ENCODE assay signal across 8 cellular contexts in the genomic region with DNA sequence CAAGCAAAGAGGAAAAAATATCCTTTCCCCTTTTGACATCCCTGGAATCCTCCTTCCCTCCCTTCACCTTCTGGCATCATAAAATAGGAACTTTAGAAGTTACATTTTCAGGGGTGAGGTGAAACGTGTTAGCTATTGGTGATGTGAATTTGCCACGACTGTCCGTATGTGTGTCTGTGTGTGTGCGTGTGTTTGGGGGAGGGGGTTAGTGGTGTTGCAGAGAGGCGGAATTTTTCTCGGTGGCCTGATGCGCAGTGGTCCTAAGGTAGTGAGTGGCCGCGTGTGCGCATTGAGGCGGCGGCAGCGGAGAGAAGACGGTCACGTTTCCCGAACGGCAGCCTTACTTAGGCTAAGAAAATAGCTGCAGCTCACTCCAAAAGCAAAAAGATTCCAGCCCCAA. TPM values are rescaled to one million over a fixed set of nuclear protein-coding genes. Genes with fewer than 3 reads are reported as not detected.
DNase-seq lines count a peak whose midpoint lies in the region; ATAC-seq, FAIRE-seq and TF ChIP-seq lines count a peak whose summit lies in the region.

No MANE protein-coding gene starts in this region.

- no peak overlapping the region for H3T11ph ChIP-seq in H9 (ENCODE audit: low read length)

- H3K9me3 ChIP-seq in H9 (ENCODE audit: control insufficient read depth, low read depth, low read length): no peaks in the 10 kb centered on the region
- no peaks in the 10 kb centered on the region for H3K9me3 ChIP-seq in CD8-positive, alpha-beta T cell (ENCODE audit: low read length)

- no peak overlapping the region for H3K56ac ChIP-seq in H9 (ENCODE audit: insufficient read length, low read depth, low read length)

- no peak for TF ChIP-seq POLR2A in H54 (IDR thresholded peaks at IDR 0.05; ENCODE audit: low read depth, low read length)

- no peaks in the 10 kb centered on the region for H3K79me2 ChIP-seq in H9 (ENCODE audit: insufficient read depth, low read length)

- no peak overlapping the region for H3K27ac Mint-ChIP-seq in H9
- no peak overlapping the region for H3K27ac Mint-ChIP-seq in CD8-positive, alpha-beta T cell
- no peak overlapping the region for H3K27ac Mint-ChIP-seq in stimulated activated effector memory CD8-positive, alpha-beta T cell treated with anti-CD3 and anti-CD28 coated beads, Interleukin-12 subunit alpha, Interleukin-12 subunit beta, amount 100 ng/mL, for 72 hours

- H3K14ac ChIP-seq in H9 (ENCODE audit: insufficient read depth, low read length): no peak overlapping the region

- no peak overlapping the region for H2BK20ac ChIP-seq in H9 (ENCODE audit: low read depth, low read length, poor library complexity, severe bottlenecking)

- no peak for ATAC-seq in CD8-positive, alpha-beta T cell
- no peak for ATAC-seq in stimulated activated effector memory CD8-positive, alpha-beta T cell treated with anti-CD3 and anti-CD28 coated beads, Interleukin-12 subunit alpha, Interleukin-12 subunit beta, amount 100 ng/mL, for 72 hours

- peak overlapping the region; percentile 79 for H3K4me3 ChIP-seq in WI38 (ENCODE audit: low read depth, low read length)
- no peak overlapping the region for H3K4me3 ChIP-seq in CD8-positive, alpha-beta T cell (ENCODE audit: low read depth, low read length)

- peaks cover 44% of the 10 kb centered on the region for H3K23me2 ChIP-seq in H9 (ENCODE audit: insufficient read length, low read depth, low read length, poor library complexity, severe bottlenecking)

- no peak overlapping the region for H4K8ac ChIP-seq in H9 (replicated peaks; ENCODE audit: insufficient read length, low read depth, low read length)

- H3K27ac ChIP-seq in H9 (ENCODE audit: insufficient read length, low read depth, low read length): no peak overlapping the region
- H3K27ac ChIP-seq in CD8-positive, alpha-beta T cell (ENCODE audit: low read depth, low read length): no peak overlapping the region

- H3K36me3 ChIP-seq in CD8-positive, alpha-beta T cell (ENCODE audit: insufficient read depth, low read length): no peaks in the 10 kb centered on the region

- peaks cover 2 to 5% of the 10 kb centered on the region in 2 experiments; a peak in 2 of 5 replicates for H3K9me3 Mint-ChIP-seq in H9
- H3K9me3 Mint-ChIP-seq in CD8-positive, alpha-beta T cell: no peaks in the 10 kb centered on the region
- no peaks in the 10 kb centered on the region for H3K9me3 Mint-ChIP-seq in stimulated activated effector memory CD8-positive, alpha-beta T cell treated with anti-CD3 and anti-CD28 coated beads, Interleukin-12 subunit alpha, Interleukin-12 subunit beta, amount 100 ng/mL, for 72 hours

- POLR2A ChIA-PET in CD8-positive, alpha-beta T cell (lab: Charles Lee): no interaction called here

- intact Hi-C loops in head of caudate nucleus (cut with DNase I): no loop called here
- intact Hi-C loops in CD8-positive, alpha-beta T cell (cut with DNase I, micrococcal nuclease): no loop called here

- H2AK5ac ChIP-seq in H9 (ENCODE audit: insufficient read length, low read length): no peak overlapping the region

- H3K18ac ChIP-seq in H9 (ENCODE audit: insufficient read length, low read depth, low read length): no peak overlapping the region

- no peaks in the 10 kb centered on the region; a peak in 1 of 7 replicates for H3K36me3 Mint-ChIP-seq in H9 (ENCODE audit: insufficient read depth in 1 of 3, low read depth in 3 of 3)
- H3K36me3 Mint-ChIP-seq in CD8-positive, alpha-beta T cell: no peaks in the 10 kb centered on the region
- peaks cover 7% of the 10 kb centered on the region for H3K36me3 Mint-ChIP-seq in stimulated activated effector memory CD8-positive, alpha-beta T cell treated with anti-CD3 and anti-CD28 coated beads, Interleukin-12 subunit alpha, Interleukin-12 subunit beta, amount 100 ng/mL, for 72 hours

- H3K4me2 ChIP-seq in H9 (ENCODE audit: insufficient read depth, insufficient read length, low read length): peak overlapping the region; percentile 53

- TF ChIP-seq CTCF in H9 (conservative IDR thresholded peaks at IDR 0.05) (no peak), WI38 (IDR thresholded peaks at IDR 0.05; ENCODE audit: low read depth, low read length) (no peak)
- no peak for TF ChIP-seq CTCF in CD8-positive, alpha-beta T cell (IDR thresholded peaks at IDR 0.05)

- H3K4me1 ChIP-seq in H9 (ENCODE audit: insufficient read depth, low read length): peaks cover 7% of the 10 kb centered on the region; the same call in 1 of the 2 replicates
- no peaks in the 10 kb centered on the region for H3K4me1 ChIP-seq in CD8-positive, alpha-beta T cell (ENCODE audit: insufficient read depth, low read length)

- CTCF ChIA-PET in CD8-positive, alpha-beta T cell (lab: Charles Lee): interaction anchor here (0.6 kb wide), 1 partner anchor 50 kb away, joined by 4 read pairs; no protein-coding TSS in a partner anchor

- no peak overlapping the region for H3K23ac ChIP-seq in H9 (ENCODE audit: insufficient read length, low read depth, low read length)

- no peak overlapping the region for H2AFZ ChIP-seq in H9 (ENCODE audit: low read length)

- no peak overlapping the region for H2BK5ac ChIP-seq in H9 (ENCODE audit: insufficient read length, low read length)

- no peak for FAIRE-seq in H54 (lab: Jason Lieb, UNC)

- no CpG with 5 or more reads among the region's 17 CpGs for WGBS in H9 (ENCODE audit: extremely low coverage, insufficient read length, low lambda C conversion rate)

- no peaks in the 10 kb centered on the region for H3K79me1 ChIP-seq in H9 (ENCODE audit: insufficient read depth, low read depth, low read length, poor library complexity, severe bottlenecking)

- no peak overlapping the region for H4K5ac ChIP-seq in H9 (ENCODE audit: insufficient read length, low read depth, low read length)

- no peaks in the 10 kb centered on the region for H4K20me1 ChIP-seq in H9 (ENCODE audit: control insufficient read depth, insufficient read depth, insufficient read length)

- no peak overlapping the region for H2BK120ac ChIP-seq in H9 (ENCODE audit: low read depth, low read length, poor library complexity, severe bottlenecking)

- H3K27me3 ChIP-seq in H9 (ENCODE audit: insufficient read depth, low read length): peaks cover 46% of the 10 kb centered on the region
- H3K27me3 ChIP-seq in CD8-positive, alpha-beta T cell (ENCODE audit: insufficient read depth, low read length): peaks cover 5% of the 10 kb centered on the region

- H2BK12ac ChIP-seq in H9 (ENCODE audit: insufficient read length, low read depth, low read length): no peak overlapping the region

- peaks cover 74% of the 10 kb centered on the region for H3K27me3 Mint-ChIP-seq in H9 (ENCODE audit: low read depth)
- H3K27me3 Mint-ChIP-seq in CD8-positive, alpha-beta T cell (ENCODE audit: low read depth): peaks cover 53% of the 10 kb centered on the region

- no peak overlapping the region for H3K4ac ChIP-seq in H9 (ENCODE audit: low read depth, low read length)

- H3K9ac ChIP-seq in H9 (ENCODE audit: extremely low read depth, insufficient read length, low read length): no peak overlapping the region

- H2BK15ac ChIP-seq in H9 (ENCODE audit: low read depth, low read length): no peak overlapping the region

- peak; percentile 33 for DNase-seq in H9
- DNase-seq in head of caudate nucleus: peak in 29 of 42 donors; percentile 5 to 63 (median 29)
- peak; percentile 76 for DNase-seq in retina
- DNase-seq in CD8-positive, alpha-beta T cell: no peak
- no peak for DNase-seq in Kasumi-1 (lab: John Stamatoyannopoulos, UW)
- DNase-seq in stimulated activated effector memory CD8-positive, alpha-beta T cell treated with anti-CD3 and anti-CD28 coated beads, Interleukin-12 subunit alpha, Interleukin-12 subunit beta, amount 100 ng/mL, for 72 hours (ENCODE audit: low spot score in 2 of 2): no peak
- no peak for DNase-seq in H54 (ENCODE audit: insufficient read length, low spot score)

- H3K4me3 Mint-ChIP-seq in H9: peak overlapping the region; percentile 68 to 83
- H3K4me3 Mint-ChIP-seq in CD8-positive, alpha-beta T cell: no peak overlapping the region
- H3K4me3 Mint-ChIP-seq in stimulated activated effector memory CD8-positive, alpha-beta T cell treated with anti-CD3 and anti-CD28 coated beads, Interleukin-12 subunit alpha, Interleukin-12 subunit beta, amount 100 ng/mL, for 72 hours: no peak overlapping the region

- H3K4me1 Mint-ChIP-seq in H9: peaks cover 57 to 58% of the 10 kb centered on the region in 2 experiments
- peaks cover 4% of the 10 kb centered on the region for H3K4me1 Mint-ChIP-seq in CD8-positive, alpha-beta T cell (ENCODE audit: low read depth)
- H3K4me1 Mint-ChIP-seq in stimulated activated effector memory CD8-positive, alpha-beta T cell treated with anti-CD3 and anti-CD28 coated beads, Interleukin-12 subunit alpha, Interleukin-12 subunit beta, amount 100 ng/mL, for 72 hours: no peaks in the 10 kb centered on the region

- H4K91ac ChIP-seq in H9 (ENCODE audit: insufficient read length, low read depth, low read length): no peak overlapping the region

RNA-seq across cellular contexts. Expression of gene FLRT2, which starts 4.5 kb away (rescaled TPM):
- 2.8 and 3.3 TPM in 2 replicates for total RNA-seq in H9 (2021)
- not detected for total RNA-seq in CD8-positive, alpha-beta T cell

Comparison
In these comparisons a context has a peak if more than half of its experiments do, and no peak if none do; other contexts are left out.
1. DNase-seq: peak in H9 (single experiment), head of caudate nucleus (29 of 42) and retina (single experiment); none in CD8-positive, alpha-beta T cell (0 of 7), Kasumi-1 (0 of 2), stimulated activated effector memory CD8-positive, alpha-beta T cell treated with anti-CD3 and anti-CD28 coated beads, Interleukin-12 subunit alpha, Interleukin-12 subunit beta, amount 100 ng/mL, for 72 hours (0 of 2) and H54 (single experiment).
2. H3K4me3 Mint-ChIP-seq: peak in H9 (2 of 2); none in CD8-positive, alpha-beta T cell (single experiment) and stimulated activated effector memory CD8-positive, alpha-beta T cell treated with anti-CD3 and anti-CD28 coated beads, Interleukin-12 subunit alpha, Interleukin-12 subunit beta, amount 100 ng/mL, for 72 hours (single experiment).